In the genomic region with DNA sequence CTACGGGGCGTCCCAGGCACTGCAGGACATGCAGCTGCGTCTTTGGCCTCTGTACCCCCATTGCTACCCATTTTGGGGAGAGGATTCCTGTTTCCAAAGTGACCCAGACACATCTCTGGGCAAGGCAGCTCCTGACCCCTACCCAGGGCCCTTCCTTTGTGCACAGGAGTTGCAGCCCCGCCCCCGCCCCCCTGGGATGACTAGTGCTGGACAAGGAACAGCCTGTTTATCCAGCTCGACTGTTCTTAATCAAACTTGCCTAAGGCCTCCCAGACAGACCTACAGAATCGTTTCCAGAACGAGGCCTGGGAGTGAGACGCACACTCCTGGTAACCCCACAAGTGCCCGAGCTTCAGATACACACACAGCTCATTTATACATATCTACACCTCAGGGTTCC, we compare ENCODE assay signal across 1 cellular context.
TF ChIP-seq lines count a peak whose summit lies in the region.

No MANE protein-coding gene starts in this region.

TF ChIP-seq in H1, 55 proteins besides CTCF, POLR2A, EP300 and RAD21:
- peak; percentile 49; the same call in 1 of the 2 replicates for TF ChIP-seq POLR2AphosphoS5 (IDR thresholded peaks at IDR 0.05; ENCODE audit: low read depth, low read length)
- TF ChIP-seq GABPA (IDR thresholded peaks at IDR 0.05; ENCODE audit: borderline replicate concordance, insufficient read depth, low read length): no peak
